ENCODE assay signal across 12 cellular contexts in the genomic region with DNA sequence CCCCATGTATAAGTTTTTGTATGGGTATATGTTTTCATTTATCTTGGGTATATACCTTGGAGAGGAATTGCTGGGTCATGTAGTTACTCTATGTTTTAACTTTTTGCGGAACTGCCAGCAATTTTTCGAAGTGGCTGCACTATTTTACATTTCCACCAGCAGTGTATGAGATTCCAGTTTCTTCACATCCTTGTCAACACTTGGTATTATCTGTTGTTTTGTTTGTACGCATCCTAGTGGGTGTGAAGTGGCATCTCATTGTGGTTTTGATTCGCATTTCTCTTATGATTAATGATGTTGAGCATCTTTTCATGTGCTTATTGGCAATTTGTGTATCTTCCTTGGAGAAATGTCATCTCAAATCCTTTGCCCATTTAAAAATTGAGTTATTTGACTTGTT.
"Had no signal": no experiment of that assay in that cellular context is flagged by ENCODE, and none has a peak within 500 bp of the region (broad histone marks: within the 10 kb centered on the region; RNA-seq: fewer than 3 reads in every experiment).

No MANE protein-coding gene starts in this region.

- H3K27me3 Mint-ChIP-seq: activated CD4-positive, alpha-beta T cell treated with anti-CD3 and anti-CD28 coated beads, Interleukin-2, amount 10 ng/mL, durations not matched to agents 7 days and 5 days; progenitor cell of endocrine pancreas had no signal

- H3K27ac Mint-ChIP-seq: nephron progenitor cell, progenitor cell of endocrine pancreas had no signal

- H3K36me3 ChIP-seq: thoracic aorta had no signal

- H3K9me3 ChIP-seq: right atrium auricular region, thoracic aorta had no signal

- DNase-seq: activated CD4-positive, alpha-beta T cell treated with anti-CD3 and anti-CD28 coated beads, Interleukin-2, amount 10 ng/mL, durations not matched to agents 7 days and 5 days; activated gamma-delta T cell; activated T-cell treated with anti-CD3 and anti-CD28 coated beads, Interleukin-2, amount 50 U/mL, for 1 hour; dermis blood vessel endothelial cell; head of caudate nucleus; kidney glomerular epithelial cell; nephron progenitor cell had no signal

- H3K4me3 ChIP-seq: right atrium auricular region, skin epidermis, thoracic aorta had no signal

- H3K27me3 ChIP-seq: right atrium auricular region had no signal

- H3K4me3 Mint-ChIP-seq: activated CD4-positive, alpha-beta T cell treated with anti-CD3 and anti-CD28 coated beads, Interleukin-2, amount 10 ng/mL, durations not matched to agents 7 days and 5 days; nephron progenitor cell had no signal

- H3K9me3 Mint-ChIP-seq: nephron progenitor cell had no signal

- H3K27ac ChIP-seq: epithelial cell of prostate, right atrium auricular region, thoracic aorta had no signal
